ENCODE assay signal across 18 cellular contexts in genomic region chr20:52200870-52201269, GRCh38. TPM values are rescaled to one million over a fixed set of nuclear protein-coding genes. Genes with fewer than 3 reads are reported as not detected.
DNase-seq lines count a peak whose midpoint lies in the region; ATAC-seq and TF ChIP-seq lines count a peak whose summit lies in the region.
"Had no signal": no experiment of that assay in that cellular context is flagged by ENCODE, and none has a peak within 500 bp of the region (broad histone marks: within the 10 kb centered on the region; RNA-seq: fewer than 3 reads in every experiment).

No MANE protein-coding gene starts in this region.

- no peaks in the 10 kb centered on the region for H3K27me3 Mint-ChIP-seq in GM23338 (ENCODE audit: insufficient read depth, low read depth, poor library complexity)

- H3K4me3 ChIP-seq in GM23338, result no peak overlapping the region
- H3K4me3 ChIP-seq: colonic mucosa, MG63 had no signal

- H3K4me1 ChIP-seq in GM23338 (ENCODE audit: insufficient read depth), result no peaks in the 10 kb centered on the region
- H3K4me1 ChIP-seq: colonic mucosa had no signal

- 0 out of 3 replicates have a peak, but pooled peaks cover 4% of the 10 kb centered on the region for H3K4me1 Mint-ChIP-seq in GM23338
- H3K4me1 Mint-ChIP-seq: activated B cell treated with CpG ODN at 0.5 μM for 24 hours; CD8-positive, alpha-beta memory T cell; mesothelial cell of epicardium; T-helper 17 cell had no signal

- no peaks in the 10 kb centered on the region for H3F3A ChIP-seq in GM23338 (replicated peaks; ENCODE audit: low read depth)

- H3K27me3 ChIP-seq in GM23338 (ENCODE audit: insufficient read depth), result no peaks in the 10 kb centered on the region
- H3K27me3 ChIP-seq: colonic mucosa had no signal

- H4K20me1 ChIP-seq in GM23338 (replicated peaks; ENCODE audit: insufficient read depth), result no peaks in the 10 kb centered on the region

- no peak overlapping the region for H3K4me3 Mint-ChIP-seq in GM23338
- H3K4me3 Mint-ChIP-seq: activated B cell treated with CpG ODN at 0.5 μM for 24 hours; activated CD8-positive, alpha-beta T cell treated with anti-CD3 and anti-CD28 coated beads, Interleukin-2, amount 10 ng/mL, durations not matched to agents 7 days and 5 days; activated T-cell treated with anti-CD3 and anti-CD28 coated beads, Interleukin-2, amount 50 U/mL, for 72 hours; CD8-positive, alpha-beta memory T cell; mesothelial cell of epicardium; T-helper 17 cell had no signal

- H3K9me3 Mint-ChIP-seq in GM23338, result no peaks in the 10 kb centered on the region
- H3K9me3 Mint-ChIP-seq: activated B cell treated with CpG ODN at 0.5 μM for 24 hours; activated naive CD4-positive, alpha-beta T cell treated with anti-CD3 and anti-CD28 coated beads, Interleukin-2, amount 50 U/mL, for 72 hours; activated T-cell treated with anti-CD3 and anti-CD28 coated beads, Interleukin-2, amount 50 U/mL, for 72 hours; CD8-positive, alpha-beta memory T cell; mesothelial cell of epicardium had no signal

- no peak overlapping the region for H3K4me2 ChIP-seq in GM23338

- no peak overlapping the region for H3K27ac Mint-ChIP-seq in GM23338
- H3K27ac Mint-ChIP-seq: activated B cell treated with CpG ODN at 0.5 μM for 24 hours; activated CD8-positive, alpha-beta T cell treated with anti-CD3 and anti-CD28 coated beads, Interleukin-2, amount 10 ng/mL, durations not matched to agents 7 days and 5 days; activated naive CD4-positive, alpha-beta T cell treated with anti-CD3 and anti-CD28 coated beads, Interleukin-2, amount 50 U/mL, for 72 hours; activated T-cell treated with anti-CD3 and anti-CD28 coated beads, Interleukin-2, amount 50 U/mL, for 72 hours; mesothelial cell of epicardium; T-helper 17 cell had no signal

- H3K36me3 ChIP-seq in GM23338 (ENCODE audit: insufficient read depth), result no peaks in the 10 kb centered on the region
- H3K36me3 ChIP-seq: colonic mucosa, MG63 had no signal

- H2AFZ ChIP-seq in GM23338, result peak overlapping the region; percentile 81

- no peak overlapping the region for H3K27ac ChIP-seq in GM23338 (ENCODE audit: low read depth)
- H3K27ac ChIP-seq: colonic mucosa had no signal

- DNase-seq in GM23338 (ENCODE audit: low spot score) (no peak), NCI-H1417 treated with DMSO at 0.1 percent for 48 hours (lab: John Stamatoyannopoulos, UW) (peak; percentile 31), NCI-H510A treated with DMSO at 0.1 percent for 48 hours (lab: John Stamatoyannopoulos, UW) (peak; percentile 71), ecto neural progenitor cell (ENCODE audit: low spot score) (no peak), H4 (ENCODE audit: low spot score) (no peak), D341Med (ENCODE audit: low spot score) (no peak)
- DNase-seq: activated B cell treated with CpG ODN at 0.5 μM for 24 hours; activated CD8-positive, alpha-beta T cell treated with anti-CD3 and anti-CD28 coated beads, Interleukin-2, amount 10 ng/mL, durations not matched to agents 7 days and 5 days; activated T-cell treated with anti-CD3 and anti-CD28 coated beads, Interleukin-2, amount 50 U/mL, for 72 hours; CD8-positive, alpha-beta memory T cell; colonic mucosa; MG63; NCI-H446; stimulated activated CD8-positive, alpha-beta memory T cell treated with anti-CD3 and anti-CD28 coated beads, Interleukin-4, amount 100 ng/mL, for 48 hours; T-helper 17 cell had no signal

- no peaks in the 10 kb centered on the region for H3K79me2 ChIP-seq in GM23338 (replicated peaks; ENCODE audit: insufficient read depth)

- TF ChIP-seq CTCF in GM23338 (conservative IDR thresholded peaks at IDR 0.05; ENCODE audit: low read depth in 2 of 2), result no peak

- no peak for ATAC-seq in GM23338
- ATAC-seq in esophagus mucosa, result peak; percentile 31
- ATAC-seq: activated CD8-positive, alpha-beta T cell treated with anti-CD3 and anti-CD28 coated beads, Interleukin-2, amount 10 ng/mL, durations not matched to agents 7 days and 5 days; activated naive CD4-positive, alpha-beta T cell treated with anti-CD3 and anti-CD28 coated beads, Interleukin-2, amount 50 U/mL, for 72 hours; activated T-cell treated with anti-CD3 and anti-CD28 coated beads, Interleukin-2, amount 50 U/mL, for 72 hours; T-helper 17 cell had no signal

- H3K9me2 ChIP-seq in GM23338 (ENCODE audit: insufficient read depth), result no peaks in the 10 kb centered on the region

- no peaks in the 10 kb centered on the region for H3K36me3 Mint-ChIP-seq in GM23338 (ENCODE audit: low read depth)
- H3K36me3 Mint-ChIP-seq: activated naive CD4-positive, alpha-beta T cell treated with anti-CD3 and anti-CD28 coated beads, Interleukin-2, amount 50 U/mL, for 72 hours; CD8-positive, alpha-beta memory T cell; mesothelial cell of epicardium had no signal

TF ChIP-seq in GM23338, 12 proteins besides CTCF, POLR2A, EP300 and RAD21:
- no peak for TF ChIP-seq JUNB (IDR thresholded peaks at IDR 0.05; ENCODE audit: unreplicated experiment)

RNA-seq across cellular contexts. Expression of gene ZFP64, which starts 9.3 kb away (rescaled TPM):
- total RNA-seq in GM23338 (2014; rRNA removed; shearing (Covaris generic)), result 25.3 and 30.4 TPM in 2 replicates
- 8.8 and 9.6 TPM in 2 replicates for polyA plus RNA-seq in GM23338 (2016; fragmentation: Nextera tagmentation; extraction: Ambion mirVana)
- 12.9 TPM for total RNA-seq in esophagus mucosa
- total RNA-seq in H4 (2014; rRNA removed; shearing (Covaris generic)), result 9.5 and 13.1 TPM in 2 replicates

Comparison
In these comparisons a context has a peak if more than half of its experiments do, and no peak if none do; other contexts are left out.
1. DNase-seq: peak in NCI-H1417 treated with DMSO at 0.1 percent for 48 hours (single experiment) and NCI-H510A treated with DMSO at 0.1 percent for 48 hours (single experiment); none in GM23338 (single experiment), ecto neural progenitor cell (single experiment), H4 (single experiment) and D341Med (single experiment).